13 cellular contexts compared by ENCODE assay signal in the genomic region with DNA sequence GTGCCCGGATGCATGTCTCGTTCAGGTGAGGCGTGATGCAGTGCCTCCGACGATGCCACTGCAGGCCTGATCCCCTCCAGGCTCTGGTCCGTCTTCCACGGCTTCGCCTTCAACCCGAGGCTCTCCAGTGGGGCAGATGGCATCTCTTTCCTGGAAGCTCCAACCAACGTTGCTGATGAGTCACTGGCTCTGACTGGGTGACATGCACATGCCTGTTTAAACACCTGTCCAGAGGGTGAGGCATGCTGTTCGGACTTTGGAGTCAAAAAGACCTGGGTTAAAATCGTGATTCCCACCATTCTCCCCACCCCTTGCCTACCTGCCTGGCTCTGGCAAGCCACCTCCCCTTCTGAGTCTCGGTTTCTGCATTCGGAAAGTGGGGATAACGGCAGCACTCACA. TPM values are rescaled to one million over a fixed set of nuclear protein-coding genes. Genes with fewer than 3 reads are reported as not detected.
"Had no signal": no experiment of that assay in that cellular context is flagged by ENCODE, and none has a peak within 500 bp of the region (broad histone marks: within the 10 kb centered on the region; RNA-seq: fewer than 3 reads in every experiment).

No MANE protein-coding gene starts in this region.

- H3K36me3 Mint-ChIP-seq: activated CD4-positive, alpha-beta memory T cell treated with anti-CD3 and anti-CD28 coated beads for 36 hours; activated naive CD8-positive, alpha-beta T cell treated with anti-CD3 and anti-CD28 coated beads for 36 hours had no signal

- H3K9me3 Mint-ChIP-seq: activated CD4-positive, alpha-beta memory T cell treated with anti-CD3 and anti-CD28 coated beads for 36 hours; activated naive CD8-positive, alpha-beta T cell treated with anti-CD3 and anti-CD28 coated beads for 36 hours; nephron progenitor cell had no signal

- DNase-seq: activated CD4-positive, alpha-beta memory T cell treated with anti-CD3 and anti-CD28 coated beads for 36 hours; activated CD4-positive, CD25-positive, alpha-beta regulatory T cell treated with anti-CD3 and anti-CD28 coated beads, Interleukin-2, amount 50 U/mL, for 72 hours; activated gamma-delta T cell; activated naive CD8-positive, alpha-beta T cell treated with anti-CD3 and anti-CD28 coated beads for 36 hours; activated T-cell treated with anti-CD3 and anti-CD28 coated beads, Interleukin-2, amount 50 U/mL, for 48 hours; heart left ventricle; nephron progenitor cell; sigmoid colon; stimulated activated CD4-positive, alpha-beta T cell treated with anti-CD3 and anti-CD28 coated beads, Interleukin-12 subunit alpha, Interleukin-12 subunit beta, amount 100 ng/mL, for 4 hours; stimulated activated naive CD4-positive, alpha-beta T cell treated with Interleukin-2 at 50 U/mL for 16 hours had no signal

- H3K27ac Mint-ChIP-seq: activated CD4-positive, alpha-beta memory T cell treated with anti-CD3 and anti-CD28 coated beads for 36 hours; activated naive CD8-positive, alpha-beta T cell treated with anti-CD3 and anti-CD28 coated beads for 36 hours; nephron progenitor cell had no signal

- ATAC-seq: heart left ventricle, left lobe of liver had no signal

- H3K4me3 Mint-ChIP-seq: activated CD4-positive, alpha-beta memory T cell treated with anti-CD3 and anti-CD28 coated beads for 36 hours; activated naive CD8-positive, alpha-beta T cell treated with anti-CD3 and anti-CD28 coated beads for 36 hours; nephron progenitor cell had no signal

RNA-seq across cellular contexts. Expression of gene EDN3, which starts 8.7 kb away (rescaled TPM):
- total RNA-seq: activated naive CD8-positive, alpha-beta T cell treated with anti-CD3 and anti-CD28 coated beads for 36 hours; left lobe of liver; osteoblast; pulmonary artery endothelial cell had no signal
